ENCODE assay signal across 1 cellular context in genomic region chr12:54039417-54040147, GRCh38.
TF ChIP-seq lines count a peak whose summit lies in the region.

No MANE protein-coding gene starts in this region.

TF ChIP-seq in HepG2, 621 proteins besides CTCF, POLR2A, EP300 and RAD21:
- 0 out of 2 replicates have a peak, but pooled peaks have one; percentile 73 for TF ChIP-seq EZH2 (conservative IDR thresholded peaks at IDR 0.05; ENCODE audit: low read depth, low read length)
- TF ChIP-seq ZSCAN22 (CRISPR knock-in tag; IDR thresholded peaks at IDR 0.05), result no peak
